ENCODE assay signal across 8 cellular contexts in genomic region chr19:17125052-17125727, GRCh38. TPM values are rescaled to one million over a fixed set of nuclear protein-coding genes. Genes with fewer than 3 reads are reported as not detected.
DNase-seq lines count a peak whose midpoint lies in the region; ATAC-seq, FAIRE-seq and TF ChIP-seq lines count a peak whose summit lies in the region.

No MANE protein-coding gene starts in this region.

- BruUV-seq in OCI-LY7 (replicated peaks; lab: Mats Ljungman, UMichigan) = no TSS peak

- TF ChIP-seq CTCF in OCI-LY7 (conservative IDR thresholded peaks at IDR 0.05; ENCODE audit: low read length) = no peak
- no peak for TF ChIP-seq CTCF in coronary artery (IDR thresholded peaks at IDR 0.05)
- TF ChIP-seq CTCF in pancreas (IDR thresholded peaks at IDR 0.05) = no peak

- H3K9me3 ChIP-seq in OCI-LY7 (ENCODE audit: low read length) (no peaks in the 10 kb centered on the region), pancreas (no peaks in the 10 kb centered on the region)

- peak overlapping the region; percentile 90 for H3K27ac ChIP-seq in OCI-LY7 (ENCODE audit: low read depth, low read length, poor library complexity, severe bottlenecking)
- peak overlapping the region; percentile 75 to 94 for H3K27ac ChIP-seq in coronary artery
- H3K27ac ChIP-seq in pancreas = peak overlapping the region in 2 of 4 donors; percentile 39 to 50

- H3K9me3 Mint-ChIP-seq in activated CD4-positive, alpha-beta T cell treated with anti-CD3 and anti-CD28 coated beads for 36 hours (ENCODE audit: low read depth) = no peaks in the 10 kb centered on the region

- intact Hi-C loops in activated CD4-positive, alpha-beta T cell treated with anti-CD3 and anti-CD28 coated beads for 36 hours (cut with DNase I, micrococcal nuclease) = loop anchor here (1.0 to 2.0 kb wide), 3 partner anchors 44 to 50 kb away; partner anchors contain the start of genes HAUS8 (in 1 of the 2) and MYO9B (in 1 of the 2)
- intact Hi-C loops in OCI-LY7 (cut with micrococcal nuclease; ENCODE audit: unreplicated experiment) = loop anchor here (1.0 kb wide), 1 partner anchor 45 kb away; no protein-coding TSS in a partner anchor
- intact Hi-C loops in pancreas (cut with DNase I) = no loop called here

- no peaks in the 10 kb centered on the region for H3K27me3 Mint-ChIP-seq in activated CD4-positive, alpha-beta T cell treated with anti-CD3 and anti-CD28 coated beads for 36 hours

- H3K36me3 Mint-ChIP-seq in activated CD4-positive, alpha-beta T cell treated with anti-CD3 and anti-CD28 coated beads for 36 hours (ENCODE audit: low read depth) = peaks cover 22% of the 10 kb centered on the region

- H3K4me2 ChIP-seq in OCI-LY7 (ENCODE audit: low read length) = peak overlapping the region; percentile 65

- peak; percentile 76 for ATAC-seq in activated CD4-positive, alpha-beta T cell treated with anti-CD3 and anti-CD28 coated beads for 36 hours
- ATAC-seq in HG02763 (IDR thresholded peaks at IDR 0.05; ENCODE audit: unreplicated experiment) (peak; percentile 58), pancreas (peak in 3 of 4 donors; percentile 25 to 41 (median 28))

- H3K27ac Mint-ChIP-seq in activated CD4-positive, alpha-beta T cell treated with anti-CD3 and anti-CD28 coated beads for 36 hours = peak overlapping the region; percentile 94

- H4K20me1 ChIP-seq in OCI-LY7 (ENCODE audit: insufficient read depth, low read length) = no peaks in the 10 kb centered on the region

- H3K4me3 ChIP-seq in OCI-LY7 (ENCODE audit: low read depth, low read length, poor library complexity, severe bottlenecking) (peak overlapping the region; percentile 56), coronary artery (peak overlapping the region; percentile 46), pancreas (no peak overlapping the region)

- peak; percentile 19 for DNase-seq in activated CD4-positive, alpha-beta T cell treated with anti-CD3 and anti-CD28 coated beads for 36 hours
- DNase-seq in activated CD4-positive, alpha-beta T cell treated with anti-CD3 and anti-CD28 coated beads, Interleukin-2, amount 50 U/mL, for 4 hours = no peak
- DNase-seq in OCI-LY7 (ENCODE audit: low spot score) (peak; percentile 65), coronary artery (ENCODE audit: low spot score) (no peak), pancreas (no peak), A172 (ENCODE audit: low spot score) (no peak), UCSD-AML1 (lab: John Stamatoyannopoulos, UW; ENCODE audit: unreplicated experiment) (no peak)

- FAIRE-seq in pancreas (lab: Jason Lieb, UNC) = no peak

- H3K36me3 ChIP-seq in OCI-LY7 (ENCODE audit: insufficient read depth, low read length) (peaks cover 48% of the 10 kb centered on the region), pancreas (no peaks in the 10 kb centered on the region)

- no peaks in the 10 kb centered on the region for H3K9me2 ChIP-seq in OCI-LY7 (ENCODE audit: insufficient read depth, low read length)

- H3K4me1 Mint-ChIP-seq in activated CD4-positive, alpha-beta T cell treated with anti-CD3 and anti-CD28 coated beads for 36 hours = peaks cover 42% of the 10 kb centered on the region

- H3K79me2 ChIP-seq in OCI-LY7 (ENCODE audit: insufficient read depth, low read depth, low read length) = peaks cover 6% of the 10 kb centered on the region; the same call in 1 of the 2 replicates

- 81 to 87% methylated on average over 10 of the region's 10 CpGs for WGBS in pancreas, 2 donors

- peaks cover 47% of the 10 kb centered on the region for H3K4me1 ChIP-seq in OCI-LY7 (ENCODE audit: insufficient read depth, low read length, poor library complexity, severe bottlenecking)
- no peaks in the 10 kb centered on the region for H3K4me1 ChIP-seq in pancreas

- no peaks in the 10 kb centered on the region for H3K27me3 ChIP-seq in pancreas

- peak overlapping the region; percentile 56; the same call in 1 of the 2 replicates for H2AFZ ChIP-seq in OCI-LY7 (ENCODE audit: low read length)

- peak overlapping the region; percentile 68 for H3K4me3 Mint-ChIP-seq in activated CD4-positive, alpha-beta T cell treated with anti-CD3 and anti-CD28 coated beads for 36 hours

- CTCF ChIA-PET in activated CD4-positive, alpha-beta T cell treated with anti-CD3 and anti-CD28 coated beads for 36 hours (lab: Charles Lee) = interaction anchor here (0.8 to 1.2 kb wide), 3 partner anchors 12 to 59 kb away, joined by 3 to 4 read pairs (median 3); no protein-coding TSS in a partner anchor
- CTCF ChIA-PET in OCI-LY7 (lab: Charles Lee; ENCODE audit: unreplicated experiment) = interaction anchor here (1.2 kb wide), 1 partner anchor 48 kb away, joined by 3 read pairs; no protein-coding TSS in a partner anchor

- POLR2A ChIA-PET in activated CD4-positive, alpha-beta T cell treated with anti-CD3 and anti-CD28 coated beads for 36 hours (lab: Charles Lee) = interaction anchor here (0.6 to 1.2 kb wide), 3 partner anchors 46 to 59 kb away, joined by 3 to 4 read pairs (median 3); partner anchors contain the start of gene HAUS8
- POLR2A ChIA-PET in OCI-LY7 (lab: Charles Lee) = interaction anchor here (0.5 to 1.7 kb wide), 13 partner anchors 9 to 1067 kb away, joined by 3 to 6 read pairs (median 4); no protein-coding TSS in a partner anchor

RNA-seq across cellular contexts. Expression of gene MYO9B, which starts 49.6 kb away (rescaled TPM):
- total RNA-seq in activated CD4-positive, alpha-beta T cell treated with anti-CD3 and anti-CD28 coated beads for 36 hours = 10 to 100 TPM; 90.3 to 98.5 TPM
- 74.7 and 84.9 TPM in 2 replicates for total RNA-seq in OCI-LY7 (2014; rRNA removed; shearing (Covaris generic))
- total RNA-seq in OCI-LY7 (2022) (144 and 150 TPM in 2 replicates), pancreas (10 to 100 TPM; 16.6 to 49.2 (median 20.8) TPM)
- polyA plus RNA-seq in pancreas = 10 to 100 TPM; 40.9 to 53.4 TPM
- 37.6 and 43.8 TPM in 2 replicates for total RNA-seq in A172 (2014; rRNA removed; shearing (Covaris generic))

RNA-seq across cellular contexts. Expression of gene HAUS8, which starts 49.9 kb away (rescaled TPM):
- 10 to 100 TPM; 32.6 to 41.7 TPM for total RNA-seq in activated CD4-positive, alpha-beta T cell treated with anti-CD3 and anti-CD28 coated beads for 36 hours
- 47.3 and 50.7 TPM in 2 replicates for total RNA-seq in OCI-LY7 (2014; rRNA removed; shearing (Covaris generic))
- total RNA-seq in OCI-LY7 (2022) (74.1 and 107 TPM in 2 replicates), pancreas (1 to 10 TPM; 2.0 to 5.6 (median 2.1) TPM)
- polyA plus RNA-seq in pancreas = 10 to 100 TPM in 1 of 2 donors, 1 to 10 TPM in 1; 6.5 to 12.0 TPM
- total RNA-seq in A172 (2014; rRNA removed; shearing (Covaris generic)) = 22.2 and 26.7 TPM in 2 replicates

Comparison
In these comparisons a context has a peak if more than half of its experiments do, and no peak if none do; other contexts are left out.
1. DNase-seq: peak in activated CD4-positive, alpha-beta T cell treated with anti-CD3 and anti-CD28 coated beads for 36 hours (single experiment) and OCI-LY7 (single experiment); none in activated CD4-positive, alpha-beta T cell treated with anti-CD3 and anti-CD28 coated beads, Interleukin-2, amount 50 U/mL, for 4 hours (0 of 2), coronary artery (single experiment), pancreas (0 of 6), A172 (single experiment) and UCSD-AML1 (single experiment).
2. H3K4me3 ChIP-seq: peak in OCI-LY7 (single experiment) and coronary artery (single experiment); none in pancreas (0 of 4).
3. intact Hi-C loops: an anchor here in activated CD4-positive, alpha-beta T cell treated with anti-CD3 and anti-CD28 coated beads for 36 hours (1.0 to 2.0 kb wide) and OCI-LY7 (1.0 kb wide); none called in pancreas.
4. Peak in every context shown above with its lines, with median percentiles within 50 percentile points of each other: ATAC-seq.